Comparison of ENCODE assay signal across 23 cellular contexts in the genomic region with DNA sequence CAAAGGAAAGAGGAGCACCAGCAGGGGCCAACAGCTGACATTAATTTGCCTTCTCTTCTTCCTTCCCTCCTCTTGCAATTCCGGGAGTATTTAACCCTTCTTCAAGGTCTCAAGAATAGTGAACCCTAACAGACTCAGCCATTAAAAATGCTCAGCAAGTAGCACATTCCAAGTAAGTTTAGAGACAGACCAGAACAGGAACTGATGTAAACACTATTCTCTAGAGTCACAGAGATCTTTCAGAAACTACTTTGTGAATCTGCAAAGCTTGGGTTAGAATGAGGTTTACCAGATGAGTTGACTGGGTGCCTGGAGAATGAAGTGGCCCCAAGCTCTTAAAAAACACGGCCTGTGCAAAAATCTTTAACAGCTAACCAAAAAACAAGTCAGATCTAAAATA. TPM values are rescaled to one million over a fixed set of nuclear protein-coding genes. Genes with fewer than 3 reads are reported as not detected.
DNase-seq lines count a peak whose midpoint lies in the region; ATAC-seq and TF ChIP-seq lines count a peak whose summit lies in the region.
"Had no signal": no experiment of that assay in that cellular context is flagged by ENCODE, and none has a peak within 500 bp of the region (broad histone marks: within the 10 kb centered on the region; RNA-seq: fewer than 3 reads in every experiment).

No MANE protein-coding gene starts in this region.

- peak overlapping the region; percentile 58 for H3K27ac Mint-ChIP-seq in activated CD4-positive, alpha-beta T cell treated with anti-CD3 and anti-CD28 coated beads, Interleukin-2, amount 10 ng/mL, durations not matched to agents 24 days and 14 days
- H3K27ac Mint-ChIP-seq: dendritic cell treated with granulocyte-macrophage colony-stimulating factor and Interleukin-4, amounts not matched to agents 40 ng/mL and 50 ng/mL, for 4 days; GM23338 had no signal

- peaks cover 13% of the 10 kb centered on the region for H3K4me1 ChIP-seq in stomach smooth muscle (ENCODE audit: control insufficient read depth, insufficient read depth, low read length)

- H3K4me3 Mint-ChIP-seq in activated CD4-positive, alpha-beta T cell treated with anti-CD3 and anti-CD28 coated beads, Interleukin-2, amount 10 ng/mL, durations not matched to agents 24 days and 14 days = no peak overlapping the region
- H3K4me3 Mint-ChIP-seq: CD14-positive monocyte; dendritic cell treated with granulocyte-macrophage colony-stimulating factor and Interleukin-4, amounts not matched to agents 40 ng/mL and 50 ng/mL, for 4 days; GM23338; IgD-negative memory B cell had no signal

- no peak for TF ChIP-seq CTCF in astrocyte of the spinal cord (IDR thresholded peaks at IDR 0.05; ENCODE audit: low read depth, low read length)

- DNase-seq in activated CD4-positive, alpha-beta T cell treated with anti-CD3 and anti-CD28 coated beads, Interleukin-2, amount 10 ng/mL, durations not matched to agents 24 days and 14 days = no peak
- no peak for DNase-seq in activated CD4-positive, alpha-beta T cell treated with anti-CD3 and anti-CD28 coated beads for 48 hours
- DNase-seq in astrocyte of the spinal cord (ENCODE audit: low read depth, low spot score) = peak; percentile 51
- peak; percentile 79 for DNase-seq in iris pigment epithelial cell (ENCODE audit: low read depth)
- no peak for DNase-seq in SIG-M5 treated with dmso at 0.1 percent for 504 hours (lab: John Stamatoyannopoulos, UW; ENCODE audit: unreplicated experiment)
- DNase-seq: activated CD4-positive, alpha-beta T cell treated with anti-CD3 and anti-CD28 coated beads for 4 hours; activated gamma-delta T cell treated with Interleukin-2 at 50 U/mL for 16 hours; DMS153; left ventricle myocardium superior; NCI-H1930; stimulated activated CD4-positive, alpha-beta T cell treated with anti-CD3 and anti-CD28 coated beads, Interleukin-4, amount 100 ng/mL, for 1 hour; T1000 had no signal

- peaks cover 17% of the 10 kb centered on the region for H3K36me3 Mint-ChIP-seq in activated CD4-positive, alpha-beta T cell treated with anti-CD3 and anti-CD28 coated beads, Interleukin-2, amount 10 ng/mL, durations not matched to agents 24 days and 14 days (ENCODE audit: low read depth)

- H3K4me3 ChIP-seq in astrocyte of the spinal cord (ENCODE audit: low read depth, low read length) (no peak overlapping the region), stomach smooth muscle (ENCODE audit: low read length in 2 of 2) (no peak overlapping the region)
- H3K4me3 ChIP-seq: GM23338, skin epidermis, suprapubic skin had no signal

- in situ Hi-C loops in astrocyte of the spinal cord (cut with HindIII; ENCODE audit: low sequenced_read_pairs) = no loop called here

- H3K4me1 Mint-ChIP-seq in activated CD4-positive, alpha-beta T cell treated with anti-CD3 and anti-CD28 coated beads, Interleukin-2, amount 10 ng/mL, durations not matched to agents 24 days and 14 days = peaks cover 4% of the 10 kb centered on the region

- no peaks in the 10 kb centered on the region for H3K9me3 ChIP-seq in stomach smooth muscle (ENCODE audit: control insufficient read depth in 2 of 2, low read length in 2 of 2)
- H3K9me3 ChIP-seq: suprapubic skin had no signal

- no peaks in the 10 kb centered on the region for H3K27me3 Mint-ChIP-seq in activated CD4-positive, alpha-beta T cell treated with anti-CD3 and anti-CD28 coated beads, Interleukin-2, amount 10 ng/mL, durations not matched to agents 24 days and 14 days
- H3K27me3 Mint-ChIP-seq: dendritic cell treated with granulocyte-macrophage colony-stimulating factor and Interleukin-4, amounts not matched to agents 40 ng/mL and 50 ng/mL, for 4 days; IgD-negative memory B cell had no signal

- H3K27me3 ChIP-seq in stomach smooth muscle (ENCODE audit: control insufficient read depth in 1 of 2, insufficient read depth in 2 of 2, low read length in 2 of 2) = no peaks in the 10 kb centered on the region
- H3K27me3 ChIP-seq: suprapubic skin had no signal

- H3K27ac ChIP-seq in stomach smooth muscle (ENCODE audit: low read length) = peak overlapping the region; percentile 42
- H3K27ac ChIP-seq: 22Rv1, parathyroid adenoma, suprapubic skin had no signal

- intact Hi-C loops in activated CD4-positive, alpha-beta T cell treated with anti-CD3 and anti-CD28 coated beads, Interleukin-2, amount 10 ng/mL, durations not matched to agents 24 days and 14 days (cut with micrococcal nuclease) = no loop called here

- H3K9me3 Mint-ChIP-seq in activated CD4-positive, alpha-beta T cell treated with anti-CD3 and anti-CD28 coated beads, Interleukin-2, amount 10 ng/mL, durations not matched to agents 24 days and 14 days = no peaks in the 10 kb centered on the region
- H3K9me3 Mint-ChIP-seq: CD14-positive monocyte; dendritic cell treated with granulocyte-macrophage colony-stimulating factor and Interleukin-4, amounts not matched to agents 40 ng/mL and 50 ng/mL, for 4 days; GM23338; IgD-negative memory B cell had no signal

- ATAC-seq in GM21529 (IDR thresholded peaks at IDR 0.05; ENCODE audit: unreplicated experiment) (no peak), GM18867 (IDR thresholded peaks at IDR 0.05; ENCODE audit: unreplicated experiment) (no peak)
- ATAC-seq: GM23338, left ventricle myocardium superior had no signal

- peaks cover 8 to 12% of the 10 kb centered on the region in 2 donors for H3K36me3 ChIP-seq in stomach smooth muscle (ENCODE audit: control insufficient read depth in 2 of 2, insufficient read depth in 2 of 2, low read length in 2 of 2)

- no peak overlapping the region for H3K9ac ChIP-seq in stomach smooth muscle (ENCODE audit: low read length in 2 of 2)
- H3K9ac ChIP-seq: parathyroid adenoma had no signal

RNA-seq across cellular contexts. Expression of a gene that starts 50.9 kb away (rescaled TPM):
- total RNA-seq in activated CD4-positive, alpha-beta T cell treated with anti-CD3 and anti-CD28 coated beads, Interleukin-2, amount 10 ng/mL, durations not matched to agents 24 days and 14 days = 22.2 and 23.9 TPM in 2 replicates

Comparison
In these comparisons a context has a peak if more than half of its experiments do, and no peak if none do; other contexts are left out.
1. DNase-seq: peak in astrocyte of the spinal cord (single experiment) and iris pigment epithelial cell (single experiment); none in activated CD4-positive, alpha-beta T cell treated with anti-CD3 and anti-CD28 coated beads, Interleukin-2, amount 10 ng/mL, durations not matched to agents 24 days and 14 days (single experiment), activated CD4-positive, alpha-beta T cell treated with anti-CD3 and anti-CD28 coated beads for 48 hours (single experiment) and SIG-M5 treated with dmso at 0.1 percent for 504 hours (single experiment).